Comparison of ENCODE assay signal across 9 cellular contexts in genomic region chr4:33974270-33974669, GRCh38.
"Had no signal": no experiment of that assay in that cellular context is flagged by ENCODE, and none has a peak within 500 bp of the region (broad histone marks: within the 10 kb centered on the region; RNA-seq: fewer than 3 reads in every experiment).

No MANE protein-coding gene starts in this region.

- H3K4me2 ChIP-seq: GM23338 had no signal

- H3K27me3 Mint-ChIP-seq: IgD-negative memory B cell had no signal

- H3K4me3 Mint-ChIP-seq: GM23338, H9, IgD-negative memory B cell had no signal

- H3K4me3 ChIP-seq: GM23338 had no signal

- H2AFZ ChIP-seq: GM23338 had no signal

- H3K36me3 Mint-ChIP-seq: IgD-negative memory B cell had no signal

- H3K27ac ChIP-seq: HL-60 had no signal

- DNase-seq: H9, HCEC 1CT, KBM-7 had no signal

- H3K4me1 Mint-ChIP-seq: GM23338, H9, IgD-negative memory B cell had no signal

- H3K27ac Mint-ChIP-seq: GM23338, H9, IgD-negative memory B cell had no signal

- ATAC-seq: GM23338, HepG2 had no signal

- FAIRE-seq: H1, H54, HepG2 had no signal
